ENCODE assay signal across 9 cellular contexts in genomic region chr6:80132942-80133517, GRCh38. TPM values are rescaled to one million over a fixed set of nuclear protein-coding genes. Genes with fewer than 3 reads are reported as not detected.
DNase-seq lines count a peak whose midpoint lies in the region; ATAC-seq and TF ChIP-seq lines count a peak whose summit lies in the region.
"Had no signal": no experiment of that assay in that cellular context is flagged by ENCODE, and none has a peak within 500 bp of the region (broad histone marks: within the 10 kb centered on the region; RNA-seq: fewer than 3 reads in every experiment).

No MANE protein-coding gene starts in this region.

- H3K36me3 Mint-ChIP-seq in T-cell = peaks cover 51% of the 10 kb centered on the region
- H3K36me3 Mint-ChIP-seq in activated T-helper 17 cell treated with anti-CD3 and anti-CD28 coated beads, Interleukin-2, amount 50 U/mL, for 72 hours (ENCODE audit: low read depth) = peaks cover 28% of the 10 kb centered on the region

- H3K9me3 Mint-ChIP-seq in T-cell = no peaks in the 10 kb centered on the region
- H3K9me3 Mint-ChIP-seq in activated T-helper 17 cell treated with anti-CD3 and anti-CD28 coated beads, Interleukin-2, amount 50 U/mL, for 72 hours = no peaks in the 10 kb centered on the region
- H3K9me3 Mint-ChIP-seq: activated B cell treated with CpG ODN at 0.5 μM for 24 hours had no signal

- H3K4me3 Mint-ChIP-seq in T-cell = no peak overlapping the region
- no peak overlapping the region for H3K4me3 Mint-ChIP-seq in activated T-helper 17 cell treated with anti-CD3 and anti-CD28 coated beads, Interleukin-2, amount 50 U/mL, for 72 hours
- H3K4me3 Mint-ChIP-seq: activated B cell treated with CpG ODN at 0.5 μM for 24 hours had no signal

- CTCF ChIA-PET in T-cell (lab: Charles Lee) = interaction anchor here in 1 of 2 donors (0.6 to 1.5 kb wide), 2 partner anchors 1027 to 1620 kb away, joined by 4 read pairs; no protein-coding TSS in a partner anchor

- H3K27me3 Mint-ChIP-seq in T-cell = no peaks in the 10 kb centered on the region
- no peaks in the 10 kb centered on the region for H3K27me3 Mint-ChIP-seq in activated T-helper 17 cell treated with anti-CD3 and anti-CD28 coated beads, Interleukin-2, amount 50 U/mL, for 72 hours
- H3K27me3 Mint-ChIP-seq: activated B cell treated with CpG ODN at 0.5 μM for 24 hours had no signal

- POLR2A ChIA-PET in T-cell (lab: Charles Lee) = no interaction called here

- no peak overlapping the region for H3K27ac Mint-ChIP-seq in T-cell
- H3K27ac Mint-ChIP-seq in activated T-helper 17 cell treated with anti-CD3 and anti-CD28 coated beads, Interleukin-2, amount 50 U/mL, for 72 hours = no peak overlapping the region
- H3K27ac Mint-ChIP-seq: activated B cell treated with CpG ODN at 0.5 μM for 24 hours had no signal

- ATAC-seq in T-cell (replicated peaks in 1 of 4) (no peak), GM21825 (IDR thresholded peaks at IDR 0.05; ENCODE audit: unreplicated experiment) (no peak), HG03442 (IDR thresholded peaks at IDR 0.05; ENCODE audit: unreplicated experiment) (no peak)
- ATAC-seq in activated T-helper 17 cell treated with anti-CD3 and anti-CD28 coated beads, Interleukin-2, amount 50 U/mL, for 72 hours (replicated peaks) = no peak

- H3K4me3 ChIP-seq in epithelial cell of proximal tubule (ENCODE audit: low read depth, low read length) = no peak overlapping the region

- peak; percentile 74 for TF ChIP-seq CTCF in epithelial cell of proximal tubule (conservative IDR thresholded peaks at IDR 0.05; ENCODE audit: low read depth, low read length)

- H3K4me1 Mint-ChIP-seq in T-cell = no peaks in the 10 kb centered on the region
- no peaks in the 10 kb centered on the region for H3K4me1 Mint-ChIP-seq in activated T-helper 17 cell treated with anti-CD3 and anti-CD28 coated beads, Interleukin-2, amount 50 U/mL, for 72 hours
- H3K4me1 Mint-ChIP-seq: activated B cell treated with CpG ODN at 0.5 μM for 24 hours had no signal

- DNase-seq in GM03348 (ENCODE audit: low spot score) (peak; percentile 42), NCI-H1092 treated with DMSO at 0.1 percent for 48 hours (lab: John Stamatoyannopoulos, UW) (peak; percentile 38), T-cell (peak in 20 of 34 experiments; percentile 1 to 26 (median 10)), epithelial cell of proximal tubule (ENCODE audit: low read depth) (peak; percentile 12), myocyte (ENCODE audit: low read depth) (peak; percentile 77)
- DNase-seq: activated B cell treated with CpG ODN at 0.5 μM for 24 hours had no signal

RNA-seq across cellular contexts. Expression of gene BCKDHB, which starts 26.6 kb away (rescaled TPM):
- 10 to 100 TPM; 14.1 to 18.7 (median 15.2) TPM for total RNA-seq in T-cell
- total RNA-seq in epithelial cell of proximal tubule = 10.9 and 11.9 TPM in 2 replicates
- total RNA-seq in myocyte = 26.0 and 26.5 TPM in 2 replicates
- polyA plus RNA-seq in myocyte (2012) = 11.2 TPM
- total RNA-seq in activated T-helper 17 cell treated with anti-CD3 and anti-CD28 coated beads, Interleukin-2, amount 50 U/mL, for 72 hours = 10 to 100 TPM; 15.9 to 16.0 TPM

Comparison
In these comparisons a context has a peak if more than half of its experiments do, and no peak if none do; other contexts are left out.
1. DNase-seq: peak in every context shown above with its lines; median percentile 77 in myocyte; 42 in GM03348; 38 in NCI-H1092 treated with DMSO at 0.1 percent for 48 hours; 12 in epithelial cell of proximal tubule; 10 in T-cell.